ENCODE assay signal across 8 cellular contexts in genomic region chr7:148963583-148964509, GRCh38.
A peak's percentile ranks its signal among the peaks of the same experiment; 100 is the strongest.
DNase-seq lines count a peak whose midpoint lies in the region; ATAC-seq and TF ChIP-seq lines count a peak whose summit lies in the region.

No MANE protein-coding gene starts in this region.

- H3K36me3 ChIP-seq in vagina: no peaks in the 10 kb centered on the region

- no peaks in the 10 kb centered on the region for H3K27me3 ChIP-seq in vagina

- no peaks in the 10 kb centered on the region for H3K9me3 ChIP-seq in vagina

- TF ChIP-seq POLR2A in vagina (IDR thresholded peaks at IDR 0.05): no peak

- TF ChIP-seq CTCF in mesothelial cell of epicardium (IDR thresholded peaks at IDR 0.05; ENCODE audit: unreplicated experiment) (no peak), vagina (IDR thresholded peaks at IDR 0.05) (no peak)

- H3K4me3 ChIP-seq in vagina: peak overlapping the region; percentile 53 to 54

- no peak for ATAC-seq in HG02571 (IDR thresholded peaks at IDR 0.05; ENCODE audit: unreplicated experiment)

- intact Hi-C loops in vagina (cut with DNase I): loop anchor here (10.0 kb wide), 3 partner anchors 79 to 459 kb away; partner anchors contain the start of gene EZH2

- peaks cover 8% of the 10 kb centered on the region for H3K4me1 ChIP-seq in vagina

- H3K36me3 Mint-ChIP-seq in mesothelial cell of epicardium: no peaks in the 10 kb centered on the region

- H3K4me1 Mint-ChIP-seq in mesothelial cell of epicardium: peaks cover 12% of the 10 kb centered on the region

- H3K4me3 Mint-ChIP-seq in mesothelial cell of epicardium: peak overlapping the region; percentile 96

- peak overlapping the region; percentile 96 for H3K27ac Mint-ChIP-seq in mesothelial cell of epicardium

- H3K27me3 Mint-ChIP-seq in mesothelial cell of epicardium (ENCODE audit: low read depth): no peaks in the 10 kb centered on the region

- peak overlapping the region; percentile 63 for H3K27ac ChIP-seq in vagina

- DNase-seq in DMS 273 (lab: John Stamatoyannopoulos, UW; ENCODE audit: unreplicated experiment) (peak; percentile 77), NCI-H2227 (lab: John Stamatoyannopoulos, UW; ENCODE audit: unreplicated experiment) (peak; percentile 59), cerebellar cortex (ENCODE audit: low spot score) (peak; percentile 49), mesothelial cell of epicardium (ENCODE audit: low spot score in 2 of 2, unreplicated experiment in 2 of 2) (no peak), vagina (ENCODE audit: extremely low spot score in 2 of 2) (no peak), NCI-H2196 treated with DMSO at 0.1 percent for 48 hours (lab: John Stamatoyannopoulos, UW; ENCODE audit: unreplicated experiment) (no peak), NK-92 (lab: John Stamatoyannopoulos, UW; ENCODE audit: unreplicated experiment) (no peak)

- H3K9me3 Mint-ChIP-seq in mesothelial cell of epicardium: no peaks in the 10 kb centered on the region

Comparison
In these comparisons a context has a peak if more than half of its experiments do, and no peak if none do; other contexts are left out.
1. DNase-seq: peak in DMS 273 (single experiment), NCI-H2227 (single experiment) and cerebellar cortex (single experiment); none in mesothelial cell of epicardium (0 of 2), vagina (0 of 2), NCI-H2196 treated with DMSO at 0.1 percent for 48 hours (single experiment) and NK-92 (single experiment).